21 cellular contexts compared by ENCODE assay signal in the genomic region with DNA sequence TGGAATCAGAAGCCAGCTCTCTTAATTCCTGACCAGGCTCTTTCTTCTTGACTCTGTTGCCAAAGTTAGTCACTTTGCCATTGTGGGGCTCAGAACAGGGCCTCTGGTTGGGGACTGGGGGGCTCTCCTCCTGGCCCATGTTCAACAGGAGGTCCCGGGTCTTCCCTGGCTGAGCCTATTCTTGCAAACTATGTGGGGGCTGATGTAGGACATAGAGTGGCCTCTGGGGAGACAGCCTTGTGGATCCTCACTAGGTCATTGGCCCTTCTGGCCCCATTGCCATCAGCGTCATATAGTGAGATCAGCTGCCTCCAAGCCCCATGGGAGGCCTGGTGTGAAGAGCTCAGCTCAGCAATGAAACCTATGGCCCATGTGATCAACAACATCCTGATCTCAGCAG.
DNase-seq lines count a peak whose midpoint lies in the region; ATAC-seq, FAIRE-seq and TF ChIP-seq lines count a peak whose summit lies in the region.
"Had no signal": no experiment of that assay in that cellular context is flagged by ENCODE, and none has a peak within 500 bp of the region (broad histone marks: within the 10 kb centered on the region; RNA-seq: fewer than 3 reads in every experiment).

No MANE protein-coding gene starts in this region.

- CTCF ChIA-PET in SK-N-SH (lab: Yijun Ruan, JAX): interaction anchor here (1.5 to 22.8 kb wide), 4 partner anchors 9 to 43 kb away, joined by 3 to 175 read pairs (median 30); no protein-coding TSS in a partner anchor

- peaks cover 6 to 11% of the 10 kb centered on the region in 2 experiments; a peak in 2 of 4 replicates for H3K4me1 ChIP-seq in SK-N-SH (ENCODE audit: control insufficient read depth in 1 of 2, insufficient read depth in 2 of 2, low read depth in 1 of 2, low read length in 1 of 2)
- H3K4me1 ChIP-seq in astrocyte (ENCODE audit: insufficient read depth, low read length): peaks cover 32% of the 10 kb centered on the region
- H3K4me1 ChIP-seq: BE2C had no signal

- 94% methylated on average over 2 of the region's 2 CpGs for WGBS in SK-N-SH (ENCODE audit: low lambda C conversion rate)

- POLR2A ChIA-PET in SK-N-SH (lab: Yijun Ruan, JAX): no interaction called here

- peaks cover 1% of the 10 kb centered on the region; the same call in 1 of the 2 replicates for H3K36me3 Mint-ChIP-seq in HFFc6 (ENCODE audit: low read depth)
- H3K36me3 Mint-ChIP-seq in astrocyte (ENCODE audit: low read depth, unreplicated experiment): no peaks in the 10 kb centered on the region

- TF ChIP-seq EP300 in SK-N-SH (IDR thresholded peaks at IDR 0.05; ENCODE audit: borderline replicate concordance in 1 of 2, low read depth in 1 of 2, low read length in 1 of 2): no peak

- TF ChIP-seq CTCF in SK-N-SH (IDR thresholded peaks at IDR 0.05) (no peak), HFFc6 (IDR thresholded peaks at IDR 0.05) (no peak), astrocyte (IDR thresholded peaks at IDR 0.05; ENCODE audit: insufficient read depth, low read depth, low read length) (no peak)

- no peak overlapping the region for H2AFZ ChIP-seq in SK-N-SH (ENCODE audit: low read depth)
- H2AFZ ChIP-seq in astrocyte (ENCODE audit: low read depth, low read length): no peak overlapping the region

- ATAC-seq in SK-N-SH treated with all-trans-retinoic acid at 6 μM for 48 hours (no peak), HG03095 (IDR thresholded peaks at IDR 0.05; ENCODE audit: unreplicated experiment) (no peak)

- no peaks in the 10 kb centered on the region for H4K20me1 ChIP-seq in SK-N-SH (ENCODE audit: insufficient read depth)
- peaks cover 8% of the 10 kb centered on the region for H4K20me1 ChIP-seq in astrocyte (ENCODE audit: insufficient read depth, low read length)

- FAIRE-seq in astrocyte (lab: Jason Lieb, UNC): no peak
- FAIRE-seq: D721Med, H54 had no signal

- H3K79me2 ChIP-seq in SK-N-SH (ENCODE audit: insufficient read depth) (no peaks in the 10 kb centered on the region), astrocyte (ENCODE audit: insufficient read depth, low read length) (no peaks in the 10 kb centered on the region)

- H3K4me3 Mint-ChIP-seq in HFFc6 (no peak overlapping the region), astrocyte (ENCODE audit: unreplicated experiment) (no peak overlapping the region)
- H3K4me3 Mint-ChIP-seq: CD4-positive, alpha-beta T cell had no signal

- peaks cover 51% of the 10 kb centered on the region for H3K27me3 Mint-ChIP-seq in HFFc6 (ENCODE audit: insufficient read depth)
- H3K27me3 Mint-ChIP-seq in astrocyte (ENCODE audit: low read depth, unreplicated experiment): peaks cover 42% of the 10 kb centered on the region

- peak overlapping the region; percentile 91; the same call in 1 of the 2 replicates for H3K27ac Mint-ChIP-seq in HFFc6
- no peak overlapping the region for H3K27ac Mint-ChIP-seq in astrocyte (ENCODE audit: unreplicated experiment)
- H3K27ac Mint-ChIP-seq: CD4-positive, alpha-beta T cell had no signal

- peaks cover 38% of the 10 kb centered on the region for H3K4me1 Mint-ChIP-seq in HFFc6 (ENCODE audit: low read depth)
- H3K4me1 Mint-ChIP-seq in astrocyte (ENCODE audit: low read depth, unreplicated experiment): peaks cover 17% of the 10 kb centered on the region

- intact Hi-C loops in posterior vena cava (cut with DNase I): no loop called here

- H3K4me2 ChIP-seq in SK-N-SH: peak overlapping the region; percentile 23
- H3K4me2 ChIP-seq in astrocyte (ENCODE audit: low read length): peak overlapping the region; percentile 79

- H3K9ac ChIP-seq in SK-N-SH (no peak overlapping the region), astrocyte (ENCODE audit: low read length) (no peak overlapping the region)

- no peaks in the 10 kb centered on the region for H3K36me3 ChIP-seq in SK-N-SH (replicated peaks in 1 of 2; ENCODE audit: control insufficient read depth in 1 of 2, insufficient read depth in 2 of 2, low read length in 1 of 2)
- H3K36me3 ChIP-seq in astrocyte (ENCODE audit: insufficient read depth, low read length): no peaks in the 10 kb centered on the region
- H3K36me3 ChIP-seq: BE2C, SJSA1 had no signal

- H3K4me3 ChIP-seq in SK-N-SH (ENCODE audit: low read depth in 2 of 2, low read length in 1 of 2) (no peak overlapping the region), astrocyte (ENCODE audit: insufficient read depth, low read depth, low read length) (no peak overlapping the region)
- H3K4me3 ChIP-seq: SJSA1 had no signal

- peaks cover 22% of the 10 kb centered on the region for H3F3A ChIP-seq in SK-N-SH (replicated peaks; ENCODE audit: insufficient read depth)

- H3K9me3 Mint-ChIP-seq in HFFc6 (no peaks in the 10 kb centered on the region), astrocyte (ENCODE audit: unreplicated experiment) (peaks cover 4% of the 10 kb centered on the region)
- H3K9me3 Mint-ChIP-seq: CD4-positive, alpha-beta T cell had no signal

- H3K27ac ChIP-seq in SK-N-SH (ENCODE audit: low read depth in 2 of 2, low read length in 1 of 2) (peak overlapping the region in 1 of 2 experiments; percentile 86; a peak in 2 of 4 replicates), astrocyte (ENCODE audit: low read depth, low read length) (no peak overlapping the region)
- H3K27ac ChIP-seq: 22Rv1, SJSA1 had no signal

- DNase-seq in SK-N-SH (no peak), HFFc6 (no peak), astrocyte (ENCODE audit: low read depth) (no peak), posterior vena cava (ENCODE audit: low spot score) (peak; percentile 23), NCI-H510A treated with DMSO at 0.1 percent for 48 hours (lab: John Stamatoyannopoulos, UW) (no peak), HuH-7.5 (ENCODE audit: low spot score) (no peak)
- DNase-seq: BE2C; CD4-positive, alpha-beta T cell; DMS79; MV-4-11; NCI-H1417; NCI-H187 treated with DMSO at 0.1 percent for 48 hours; NCI-H446; NK-92 treated with Interleukin-12 subunit alpha and Interleukin-12 subunit beta, amount 100 ng/mL, for 24 hours; RPMI8226 had no signal

- H3K27me3 ChIP-seq in SK-N-SH (ENCODE audit: insufficient read depth): no peaks in the 10 kb centered on the region; the same call in 1 of the 2 replicates
- peaks cover 38% of the 10 kb centered on the region for H3K27me3 ChIP-seq in astrocyte (ENCODE audit: insufficient read depth, low read length)

- TF ChIP-seq RAD21 in SK-N-SH (IDR thresholded peaks at IDR 0.05; ENCODE audit: low read length): no peak

- no peaks in the 10 kb centered on the region for H3K9me2 ChIP-seq in SK-N-SH

- H3K9me3 ChIP-seq in SK-N-SH (no peaks in the 10 kb centered on the region), astrocyte (ENCODE audit: insufficient read depth, low read depth, low read length) (peaks cover 4% of the 10 kb centered on the region)
- H3K9me3 ChIP-seq: BE2C, SJSA1 had no signal

TF ChIP-seq in SK-N-SH, 30 proteins besides CTCF, POLR2A, EP300 and RAD21 (continues in another document):
- TF ChIP-seq NFIC (IDR thresholded peaks at IDR 0.05; ENCODE audit: borderline replicate concordance) (no peak), RCOR1 (IDR thresholded peaks at IDR 0.05; ENCODE audit: low read length) (no peak), JUND (IDR thresholded peaks at IDR 0.05) (no peak), GATA2 (CRISPR knock-in tag; IDR thresholded peaks at IDR 0.05) (no peak), MXI1 (IDR thresholded peaks at IDR 0.05; ENCODE audit: low read depth, low read length) (no peak), RFX5 (IDR thresholded peaks at IDR 0.05; ENCODE audit: low read length) (no peak)
- TF ChIP-seq, protein P1, sequence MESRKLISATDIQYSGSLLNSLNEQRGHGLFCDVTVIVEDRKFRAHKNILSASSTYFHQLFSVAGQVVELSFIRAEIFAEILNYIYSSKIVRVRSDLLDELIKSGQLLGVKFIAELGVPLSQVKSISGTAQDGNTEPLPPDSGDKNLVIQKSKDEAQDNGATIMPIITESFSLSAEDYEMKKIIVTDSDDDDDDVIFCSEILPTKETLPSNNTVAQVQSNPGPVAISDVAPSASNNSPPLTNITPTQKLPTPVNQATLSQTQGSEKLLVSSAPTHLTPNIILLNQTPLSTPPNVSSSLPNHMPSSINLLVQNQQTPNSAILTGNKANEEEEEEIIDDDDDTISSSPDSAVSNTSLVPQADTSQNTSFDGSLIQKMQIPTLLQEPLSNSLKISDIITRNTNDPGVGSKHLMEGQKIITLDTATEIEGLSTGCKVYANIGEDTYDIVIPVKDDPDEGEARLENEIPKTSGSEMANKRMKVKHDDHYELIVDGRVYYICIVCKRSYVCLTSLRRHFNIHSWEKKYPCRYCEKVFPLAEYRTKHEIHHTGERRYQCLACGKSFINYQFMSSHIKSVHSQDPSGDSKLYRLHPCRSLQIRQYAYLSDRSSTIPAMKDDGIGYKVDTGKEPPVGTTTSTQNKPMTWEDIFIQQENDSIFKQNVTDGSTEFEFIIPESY (IDR thresholded peaks at IDR 0.05; ENCODE audit: borderline replicate concordance, low read depth): no peak

TF ChIP-seq in SK-N-SH treated with all-trans-retinoic acid at 6 μM for 48 hours, 23 proteins besides CTCF, POLR2A, EP300 and RAD21:
- TF ChIP-seq ZNF565 (CRISPR knock-in tag; conservative IDR thresholded peaks at IDR 0.05; ENCODE audit: low read depth) (no peak), ZFP30 (CRISPR knock-in tag; IDR thresholded peaks at IDR 0.05) (no peak), ESRRG (CRISPR knock-in tag; IDR thresholded peaks at IDR 0.05) (no peak), TCF4 (CRISPR knock-in tag; IDR thresholded peaks at IDR 0.05; ENCODE audit: borderline replicate concordance) (no peak), PPARA (CRISPR knock-in tag; IDR thresholded peaks at IDR 0.05; ENCODE audit: borderline replicate concordance) (no peak)
